In the genomic region with DNA sequence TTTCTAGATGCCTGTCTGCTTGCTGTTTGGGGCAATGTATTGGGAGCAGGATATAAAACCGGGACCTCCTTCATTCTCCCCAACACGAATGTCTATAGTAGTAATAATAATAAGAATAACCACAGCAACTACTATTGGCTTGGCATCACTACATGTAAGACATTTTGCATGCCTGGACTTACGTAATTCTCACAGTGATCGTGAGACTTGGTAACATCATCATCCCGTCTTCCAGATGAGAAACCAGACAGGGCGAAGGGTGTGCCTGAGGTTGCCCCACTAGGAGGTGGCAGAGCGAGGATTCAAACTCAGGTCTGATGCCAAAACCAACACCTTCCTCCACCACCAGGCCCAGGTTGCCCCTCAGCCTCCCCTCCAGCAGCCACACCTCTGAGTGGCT, we compare ENCODE assay signal across 25 cellular contexts.
DNase-seq lines count a peak whose midpoint lies in the region; ATAC-seq, FAIRE-seq and TF ChIP-seq lines count a peak whose summit lies in the region.
"Had no signal": no experiment of that assay in that cellular context is flagged by ENCODE, and none has a peak within 500 bp of the region (broad histone marks: within the 10 kb centered on the region; RNA-seq: fewer than 3 reads in every experiment).

No MANE protein-coding gene starts in this region.

- no peak overlapping the region for H2BK15ac ChIP-seq in IMR-90 (ENCODE audit: low read depth, low read length)

- in situ Hi-C loops in IMR-90 (cut with MboI; ENCODE audit: low sequenced_read_pairs): no loop called here

- POLR2A ChIA-PET in IMR-90 (lab: Charles Lee; ENCODE audit: unreplicated experiment): no interaction called here
- POLR2A ChIA-PET in CD8-positive, alpha-beta memory T cell (lab: Charles Lee): no interaction called here

- H2BK20ac ChIP-seq in IMR-90 (ENCODE audit: low read depth, low read length): no peak overlapping the region; the same call in 1 of the 2 replicates

- no peak for TF ChIP-seq RAD21 in IMR-90 (IDR thresholded peaks at IDR 0.05; ENCODE audit: low read length)

- H3K4me3 ChIP-seq in IMR-90 (ENCODE audit: insufficient read depth, low read depth, low read length) (no peak overlapping the region), right cardiac atrium (ENCODE audit: low read length) (no peak overlapping the region)
- no peak overlapping the region for H3K4me3 ChIP-seq in CD8-positive, alpha-beta memory T cell (ENCODE audit: low read length)
- H3K4me3 ChIP-seq: colonic mucosa, gastrocnemius medialis, GM23338 had no signal

- intact Hi-C loops in IMR-90 (cut with micrococcal nuclease) (no loop called here), right cardiac atrium (cut with DNase I) (no loop called here), sciatic nerve (cut with DNase I) (no loop called here)

- H3K36me3 ChIP-seq in IMR-90 (ENCODE audit: control insufficient read depth, insufficient read depth, low read length): no peaks in the 10 kb centered on the region
- H3K36me3 ChIP-seq in CD8-positive, alpha-beta memory T cell (ENCODE audit: insufficient read depth, low read length): no peaks in the 10 kb centered on the region
- H3K36me3 ChIP-seq: colonic mucosa, gastrocnemius medialis had no signal

- peaks cover 26% of the 10 kb centered on the region for H3K9me1 ChIP-seq in IMR-90 (ENCODE audit: insufficient read depth, low read length)

- ATAC-seq in IMR-90 (ENCODE audit: low read depth) (no peak), right cardiac atrium (no peak), sciatic nerve (peak; percentile 16)
- ATAC-seq: activated CD4-positive, alpha-beta T cell treated with anti-CD3 and anti-CD28 coated beads for 36 hours; gastrocnemius medialis; GM23338; left lobe of liver had no signal

- no peak overlapping the region for H2BK5ac ChIP-seq in IMR-90 (ENCODE audit: low read depth, low read length, poor library complexity, severe bottlenecking)

- H3K27ac ChIP-seq in IMR-90 (ENCODE audit: insufficient read depth, low read length): no peak overlapping the region
- H3K27ac ChIP-seq in right cardiac atrium (ENCODE audit: low read length): peak overlapping the region; percentile 11
- no peak overlapping the region for H3K27ac ChIP-seq in CD8-positive, alpha-beta memory T cell (ENCODE audit: low read depth, low read length)
- H3K27ac ChIP-seq: 22Rv1, colonic mucosa, gastrocnemius medialis, HL-60 had no signal

- no peaks in the 10 kb centered on the region for H4K20me1 ChIP-seq in IMR-90 (ENCODE audit: insufficient read depth, low read length)

- H4K8ac ChIP-seq in IMR-90 (ENCODE audit: low read depth in 2 of 2, low read length in 2 of 2): no peak overlapping the region; a peak in 1 of 4 replicates

- 94% methylated on average over 2 of the region's 7 CpGs; no CpG with 5 or more reads in 1 of the 2 experiments for WGBS in IMR-90 (ENCODE audit: extremely low coverage in 2 of 2, insufficient read length in 1 of 2), 2 experiments
- WGBS in right cardiac atrium: 83% methylated on average over 7 of the region's 7 CpGs

- no peak overlapping the region for H2BK120ac ChIP-seq in IMR-90 (ENCODE audit: low read depth, low read length)

- no peak overlapping the region for H2AK9ac ChIP-seq in IMR-90 (replicated peaks; ENCODE audit: low read depth, low read length, poor library complexity)

- FAIRE-seq in D721Med (lab: Jason Lieb, UNC): no peak

- no peak overlapping the region for H3K4me2 ChIP-seq in IMR-90 (ENCODE audit: low read depth, low read length)
- H3K4me2 ChIP-seq: GM23338 had no signal

- peak overlapping the region; percentile 91 for H2AK5ac ChIP-seq in IMR-90 (ENCODE audit: low read depth, low read length)

- peaks cover 10 to 22% of the 10 kb centered on the region in 2 donors for H3K27me3 Mint-ChIP-seq in CD8-positive, alpha-beta memory T cell

- H3K4me1 Mint-ChIP-seq in CD8-positive, alpha-beta memory T cell: no peaks in the 10 kb centered on the region
- H3K4me1 Mint-ChIP-seq: naive B cell had no signal

- 0 out of 2 replicates have a peak overlapping the region, but pooled peaks have one; percentile 1 for H3K14ac ChIP-seq in IMR-90 (replicated peaks; ENCODE audit: low read depth, low read length)

- TF ChIP-seq CTCF in IMR-90 (conservative IDR thresholded peaks at IDR 0.05; ENCODE audit: low read depth, low read length): no peak
- no peak for TF ChIP-seq CTCF in D721Med (IDR thresholded peaks at IDR 0.05; ENCODE audit: insufficient read depth, missing control alignments)

- peak overlapping the region; percentile 77 for H2AFZ ChIP-seq in IMR-90 (replicated peaks; ENCODE audit: low read length, poor library complexity)
- H2AFZ ChIP-seq: GM23338 had no signal

- no peak overlapping the region for H3K9ac ChIP-seq in IMR-90 (ENCODE audit: low read depth, low read length)

- H3K4me1 ChIP-seq in IMR-90 (ENCODE audit: control insufficient read depth, insufficient read depth, low read length) (peaks cover 11% of the 10 kb centered on the region), right cardiac atrium (ENCODE audit: control insufficient read depth, insufficient read depth, low read length) (peaks cover 5% of the 10 kb centered on the region)
- no peaks in the 10 kb centered on the region for H3K4me1 ChIP-seq in CD8-positive, alpha-beta memory T cell (ENCODE audit: insufficient read depth, low read length)
- H3K4me1 ChIP-seq: colonic mucosa had no signal

- no peak overlapping the region for H3K18ac ChIP-seq in IMR-90 (ENCODE audit: low read depth, low read length)

- H3K4me3 Mint-ChIP-seq in CD8-positive, alpha-beta memory T cell: no peak overlapping the region
- H3K4me3 Mint-ChIP-seq: activated CD4-positive, alpha-beta T cell treated with anti-CD3 and anti-CD28 coated beads for 36 hours; CD4-positive, alpha-beta T cell; GM23338; naive B cell; T-helper 1 cell treated with Interleukin-12 subunit alpha and Interleukin-12 subunit beta and Interleukin-4 antibody, amounts not matched to agents 30 μg/mL and 1 μg/mL, for 36 hours had no signal

- 0 out of 2 replicates have a peak overlapping the region, but pooled peaks have one; percentile 15 for H3K4ac ChIP-seq in IMR-90 (ENCODE audit: low read depth, low read length)

- H3K56ac ChIP-seq in IMR-90 (ENCODE audit: extremely low read depth, insufficient read depth, low read length): no peak overlapping the region

- no peak overlapping the region for H3K23ac ChIP-seq in IMR-90 (ENCODE audit: low read depth, low read length)

- H3K36me3 Mint-ChIP-seq in CD8-positive, alpha-beta memory T cell: peaks cover 0 to under 1% (median 0%) of the 10 kb centered on the region in 3 donors
- H3K36me3 Mint-ChIP-seq: naive B cell had no signal

- no peak overlapping the region for H4K5ac ChIP-seq in IMR-90 (ENCODE audit: low read depth, low read length)

- 0 out of 4 replicates have a peak, but pooled peaks cover 0 to 3% of the 10 kb centered on the region in 2 experiments for H3K79me1 ChIP-seq in IMR-90 (ENCODE audit: low read depth in 1 of 2, low read length in 2 of 2)

- TF ChIP-seq POLR2A in IMR-90 (IDR thresholded peaks at IDR 0.05; ENCODE audit: low read depth, low read length): no peak

- CTCF ChIA-PET in IMR-90 (lab: Yijun Ruan, JAX): interaction anchor here (0.6 kb wide), 1 partner anchor 211 kb away, joined by 3 read pairs; no protein-coding TSS in a partner anchor
- CTCF ChIA-PET in CD8-positive, alpha-beta memory T cell (lab: Charles Lee): interaction anchor here (1.6 kb wide), 1 partner anchor 9 kb away, joined by 8 read pairs; no protein-coding TSS in a partner anchor

- DNase-seq in DMS 273 (lab: John Stamatoyannopoulos, UW; ENCODE audit: unreplicated experiment) (peak; percentile 62), DMS 273 treated with DMSO at 0.1 percent for 48 hours (lab: John Stamatoyannopoulos, UW) (no peak), IMR-90 (no peak), right cardiac atrium (no peak), sciatic nerve (ENCODE audit: low spot score) (no peak), D721Med (ENCODE audit: insufficient read length, low spot score) (no peak)
- no peak for DNase-seq in CD8-positive, alpha-beta memory T cell
- DNase-seq in stimulated activated naive CD4-positive, alpha-beta T cell (lab: John Stamatoyannopoulos, UW): no peak
- DNase-seq: activated CD4-positive, alpha-beta T cell treated with anti-CD3 and anti-CD28 coated beads for 36 hours; activated naive CD4-positive, alpha-beta T cell treated with anti-CD3 and anti-CD28 coated beads, Interleukin-2, amount 50 U/mL, for 16 hours; activated T-cell treated with anti-CD3 and anti-CD28 coated beads, Interleukin-2, amount 50 U/mL, for 48 hours; CD4-positive, alpha-beta T cell; colonic mucosa; gastrocnemius medialis; Karpas-422; MV-4-11; naive B cell; NCI-H146; NCI-H2107; stimulated activated CD4-positive, alpha-beta T cell treated with anti-CD3 and anti-CD28 coated beads, Interleukin-2, amount 100 ng/mL, for 24 hours had no signal

- dilution Hi-C loops in IMR-90 (cut with HindIII; ENCODE audit: low sequenced_read_pairs, unreplicated experiment): no loop called here

- BruUV-seq in IMR-90 (replicated peaks; lab: Mats Ljungman, UMichigan): no TSS peak

- H4K91ac ChIP-seq in IMR-90 (ENCODE audit: insufficient read depth, low read depth, low read length): no peak overlapping the region

- H3K27me3 ChIP-seq in IMR-90 (ENCODE audit: control insufficient read depth, insufficient read depth, low read length) (no peaks in the 10 kb centered on the region), right cardiac atrium (ENCODE audit: control insufficient read depth, insufficient read depth) (no peaks in the 10 kb centered on the region)
- no peaks in the 10 kb centered on the region for H3K27me3 ChIP-seq in CD8-positive, alpha-beta memory T cell (ENCODE audit: insufficient read depth, low read length, poor library complexity, severe bottlenecking)
- H3K27me3 ChIP-seq: colonic mucosa, gastrocnemius medialis had no signal

- H3K9me3 Mint-ChIP-seq in CD8-positive, alpha-beta memory T cell: no peaks in the 10 kb centered on the region
- H3K9me3 Mint-ChIP-seq: CD4-positive, alpha-beta T cell; GM23338; T-helper 1 cell treated with Interleukin-12 subunit alpha and Interleukin-12 subunit beta and Interleukin-4 antibody, amounts not matched to agents 30 μg/mL and 1 μg/mL, for 36 hours had no signal

- no peak overlapping the region for H3K27ac Mint-ChIP-seq in CD8-positive, alpha-beta memory T cell
- H3K27ac Mint-ChIP-seq: activated CD4-positive, alpha-beta T cell treated with anti-CD3 and anti-CD28 coated beads for 36 hours; CD4-positive, alpha-beta T cell; GM23338; naive B cell; T-helper 1 cell treated with Interleukin-12 subunit alpha and Interleukin-12 subunit beta and Interleukin-4 antibody, amounts not matched to agents 30 μg/mL and 1 μg/mL, for 36 hours had no signal

- H3K9me3 ChIP-seq in IMR-90 (ENCODE audit: control insufficient read depth, insufficient read depth, low read length) (no peaks in the 10 kb centered on the region), right cardiac atrium (ENCODE audit: control insufficient read depth, low read length) (no peaks in the 10 kb centered on the region)
- no peaks in the 10 kb centered on the region for H3K9me3 ChIP-seq in CD8-positive, alpha-beta memory T cell (ENCODE audit: low read length)
- H3K9me3 ChIP-seq: colonic mucosa, gastrocnemius medialis had no signal

TF ChIP-seq in IMR-90, 13 proteins besides CTCF, POLR2A, EP300 and RAD21:
- TF ChIP-seq NFE2L2 (IDR thresholded peaks at IDR 0.05; ENCODE audit: low read depth, low read length): no peak
- peak; percentile 50 for TF ChIP-seq CEBPB (IDR thresholded peaks at IDR 0.05; ENCODE audit: low read depth, low read length)
